Comparison of ENCODE assay signal across 18 cellular contexts in genomic region chr2:239262484-239263230, GRCh38.
A peak's percentile ranks its signal among the peaks of the same experiment; 100 is the strongest.
DNase-seq lines count a peak whose midpoint lies in the region; ATAC-seq and TF ChIP-seq lines count a peak whose summit lies in the region.
"Had no signal": no experiment of that assay in that cellular context is flagged by ENCODE, and none has a peak within 500 bp of the region (broad histone marks: within the 10 kb centered on the region; RNA-seq: fewer than 3 reads in every experiment).

No MANE protein-coding gene starts in this region.

- H2BK5ac ChIP-seq in H9 (ENCODE audit: insufficient read length, low read length), result no peak overlapping the region

- H4K8ac ChIP-seq in H9 (replicated peaks; ENCODE audit: insufficient read length, low read depth, low read length), result no peak overlapping the region

- peaks cover 26 to 35% of the 10 kb centered on the region in 2 experiments for H3K4me1 Mint-ChIP-seq in H9

- no peak for TF ChIP-seq CTCF in H9 (conservative IDR thresholded peaks at IDR 0.05)
- TF ChIP-seq CTCF in esophagus squamous epithelium (IDR thresholded peaks at IDR 0.05), result no peak
- TF ChIP-seq CTCF in psoas muscle (IDR thresholded peaks at IDR 0.05), result no peak

- DNase-seq in H9 (no peak), esophagus squamous epithelium (lab: John Stamatoyannopoulos, UW) (no peak), psoas muscle (no peak), foreskin melanocyte (no peak)
- DNase-seq: activated CD4-positive, alpha-beta T cell treated with anti-CD3 and anti-CD28 coated beads for 48 hours; immature natural killer cell; Karpas-422; mammary epithelial cell; NCI-H1417; NCI-H2171 treated with DMSO at 0.1 percent for 48 hours; NK-92 treated with Interleukin-12 subunit alpha and Interleukin-12 subunit beta, amount 100 ng/mL, for 24 hours; RPMI8226; stimulated activated naive B cell treated with anti-CD40 and anti-IgM and Interleukin-4, amounts not matched to agents 10 μg/mL and 1 μg/mL and 100 μg/mL, for 72 hours had no signal

- peaks cover 6 to 14% (median 12%) of the 10 kb centered on the region in 11 experiments; a peak in 20 of 22 replicates for H3K9me3 ChIP-seq in BLaER1 treated with 17β-estradiol and CSF1 and Interleukin-3, amounts not matched to agents 10 nM and 100 nM (replicated peaks in 1 of 11)
- no peaks in the 10 kb centered on the region for H3K9me3 ChIP-seq in H9 (ENCODE audit: control insufficient read depth, low read depth, low read length)
- H3K9me3 ChIP-seq in esophagus squamous epithelium, result no peaks in the 10 kb centered on the region
- no peaks in the 10 kb centered on the region for H3K9me3 ChIP-seq in psoas muscle

- H3K27me3 ChIP-seq in BLaER1 treated with 17β-estradiol and CSF1 and Interleukin-3, amounts not matched to agents 10 nM and 100 nM, result peaks cover 0 to 12% (median 0%) of the 10 kb centered on the region in 11 experiments; a peak in 2 of 22 replicates
- H3K27me3 ChIP-seq in H9 (ENCODE audit: insufficient read depth, low read length), result no peaks in the 10 kb centered on the region; the same call in 1 of the 2 replicates
- no peaks in the 10 kb centered on the region for H3K27me3 ChIP-seq in esophagus squamous epithelium
- H3K27me3 ChIP-seq in psoas muscle (ENCODE audit: insufficient read depth in 3 of 3, low read length in 2 of 3), result no peaks in the 10 kb centered on the region

- TF ChIP-seq POLR2A in esophagus squamous epithelium (IDR thresholded peaks at IDR 0.05), result no peak

- H4K5ac ChIP-seq in H9 (ENCODE audit: insufficient read length, low read depth, low read length), result no peak overlapping the region

- H3K27ac Mint-ChIP-seq in H9, result no peak overlapping the region; a peak in 1 of 7 replicates
- H3K27ac Mint-ChIP-seq: stimulated activated naive B cell treated with anti-CD40 and anti-IgM and Interleukin-4, amounts not matched to agents 10 μg/mL and 1 μg/mL and 100 μg/mL, for 72 hours had no signal

- no peak overlapping the region for H3K4me3 ChIP-seq in BLaER1 treated with 17β-estradiol and CSF1 and Interleukin-3, amounts not matched to agents 10 nM and 100 nM
- H3K4me3 ChIP-seq in esophagus squamous epithelium (no peak overlapping the region), psoas muscle (no peak overlapping the region)
- H3K4me3 ChIP-seq: skin epidermis had no signal

- no CpG with 5 or more reads among the region's 23 CpGs for WGBS in H9 (ENCODE audit: extremely low coverage, insufficient read length, low lambda C conversion rate)
- 90 to 91% methylated on average over 18 to 21 of the region's 23 CpGs for WGBS in esophagus squamous epithelium, 2 donors
- 80 to 94% (median 86%) methylated on average over 23 of the region's 23 CpGs for WGBS in psoas muscle, 3 donors

- no peak overlapping the region for H2BK120ac ChIP-seq in H9 (ENCODE audit: low read depth, low read length, poor library complexity, severe bottlenecking)

- H3K14ac ChIP-seq in H9 (ENCODE audit: insufficient read depth, low read length), result peak overlapping the region; percentile 68; the same call in 1 of the 2 replicates

- H3K4me2 ChIP-seq in BLaER1 treated with 17β-estradiol and CSF1 and Interleukin-3, amounts not matched to agents 10 nM and 100 nM, result peak overlapping the region in 8 of 11 experiments; percentile 33 to 88 (median 74); a peak in 16 of 22 replicates
- H3K4me2 ChIP-seq in H9 (ENCODE audit: insufficient read depth, insufficient read length, low read length), result no peak overlapping the region

- peaks cover 11 to 13% of the 10 kb centered on the region in 2 experiments for H3K9me3 Mint-ChIP-seq in H9

- H3K23me2 ChIP-seq in H9 (ENCODE audit: insufficient read length, low read depth, low read length, poor library complexity, severe bottlenecking), result no peaks in the 10 kb centered on the region

- H2BK12ac ChIP-seq in H9 (ENCODE audit: insufficient read length, low read depth, low read length), result no peak overlapping the region

- H3K79me1 ChIP-seq in H9 (ENCODE audit: insufficient read depth, low read depth, low read length, poor library complexity, severe bottlenecking), result peaks cover 15% of the 10 kb centered on the region

- peaks cover 87 to 96% (median 88%) of the 10 kb centered on the region in 10 experiments for H3K4me1 ChIP-seq in BLaER1 treated with 17β-estradiol and CSF1 and Interleukin-3, amounts not matched to agents 10 nM and 100 nM
- H3K4me1 ChIP-seq in H9 (ENCODE audit: insufficient read depth, low read length), result peaks cover 6% of the 10 kb centered on the region; the same call in 1 of the 2 replicates
- H3K4me1 ChIP-seq in esophagus squamous epithelium, result peaks cover 38 to 86% (median 56%) of the 10 kb centered on the region in 3 donors
- H3K4me1 ChIP-seq in psoas muscle, result peaks cover 92% of the 10 kb centered on the region

- 0 out of 22 replicates have a peak overlapping the region, but pooled peaks of 1 of the 11 experiments have one; percentile 20 for H3K9ac ChIP-seq in BLaER1 treated with 17β-estradiol and CSF1 and Interleukin-3, amounts not matched to agents 10 nM and 100 nM
- no peak overlapping the region for H3K9ac ChIP-seq in H9 (ENCODE audit: extremely low read depth, insufficient read length, low read length)

- peaks cover 35 to 85% (median 75%) of the 10 kb centered on the region in 11 experiments for H4K20me1 ChIP-seq in BLaER1 treated with 17β-estradiol and CSF1 and Interleukin-3, amounts not matched to agents 10 nM and 100 nM
- no peaks in the 10 kb centered on the region for H4K20me1 ChIP-seq in H9 (ENCODE audit: control insufficient read depth, insufficient read depth, insufficient read length)

- H4K91ac ChIP-seq in H9 (ENCODE audit: insufficient read length, low read depth, low read length), result no peak overlapping the region

- H3K18ac ChIP-seq in H9 (ENCODE audit: insufficient read length, low read depth, low read length), result no peak overlapping the region

- intact Hi-C loops in esophagus squamous epithelium (cut with DNase I), result no loop called here
- intact Hi-C loops in psoas muscle (cut with DNase I), result no loop called here

- no peak overlapping the region for H2AFZ ChIP-seq in H9 (ENCODE audit: low read length)

- H3K4me3 Mint-ChIP-seq in H9, result no peak overlapping the region
- H3K4me3 Mint-ChIP-seq: B cell; stimulated activated naive B cell treated with anti-CD40 and anti-IgM and Interleukin-4, amounts not matched to agents 10 μg/mL and 1 μg/mL and 100 μg/mL, for 72 hours had no signal

- peaks cover 0 to 9% (median 0%) of the 10 kb centered on the region in 11 experiments; a peak in 6 of 22 replicates for H3K36me3 ChIP-seq in BLaER1 treated with 17β-estradiol and CSF1 and Interleukin-3, amounts not matched to agents 10 nM and 100 nM
- H3K36me3 ChIP-seq in esophagus squamous epithelium, result no peaks in the 10 kb centered on the region
- H3K36me3 ChIP-seq in psoas muscle (ENCODE audit: insufficient read depth in 1 of 2, low read depth in 1 of 2), result no peaks in the 10 kb centered on the region

- H3K4ac ChIP-seq in H9 (ENCODE audit: low read depth, low read length), result no peak overlapping the region

- H3K79me2 ChIP-seq in H9 (ENCODE audit: insufficient read depth, low read length), result peaks cover 13% of the 10 kb centered on the region; the same call in 1 of the 2 replicates

- H3T11ph ChIP-seq in H9 (ENCODE audit: low read length), result no peak overlapping the region

- H3K36me3 Mint-ChIP-seq in H9 (ENCODE audit: insufficient read depth in 1 of 3, low read depth in 3 of 3), result peaks cover 9 to 13% (median 11%) of the 10 kb centered on the region in 3 experiments

- no peak overlapping the region for H3K56ac ChIP-seq in H9 (ENCODE audit: insufficient read length, low read depth, low read length)

- ATAC-seq in psoas muscle (no peak), GM19324 (IDR thresholded peaks at IDR 0.05; ENCODE audit: low FRiP score, unreplicated experiment) (no peak), GM21717 (IDR thresholded peaks at IDR 0.05; ENCODE audit: unreplicated experiment) (no peak)
- ATAC-seq: stimulated activated naive B cell treated with anti-CD40 and anti-IgM and Interleukin-4, amounts not matched to agents 10 μg/mL and 1 μg/mL and 100 μg/mL, for 72 hours had no signal

- H2AK5ac ChIP-seq in H9 (ENCODE audit: insufficient read length, low read length), result no peak overlapping the region

- peak overlapping the region in 3 of 11 experiments; percentile 39 to 55 (median 51); a peak in 5 of 22 replicates for H3K27ac ChIP-seq in BLaER1 treated with 17β-estradiol and CSF1 and Interleukin-3, amounts not matched to agents 10 nM and 100 nM
- H3K27ac ChIP-seq in H9 (ENCODE audit: insufficient read length, low read depth, low read length) (no peak overlapping the region), esophagus squamous epithelium (peak overlapping the region in 3 of 4 donors; percentile 69 to 85 (median 85)), psoas muscle (peak overlapping the region; percentile 86)

- H3K27me3 Mint-ChIP-seq in H9 (ENCODE audit: low read depth), result no peaks in the 10 kb centered on the region; the same call in 1 of the 2 replicates

- no peak overlapping the region for H2BK15ac ChIP-seq in H9 (ENCODE audit: low read depth, low read length)

- H2BK20ac ChIP-seq in H9 (ENCODE audit: low read depth, low read length, poor library complexity, severe bottlenecking), result no peak overlapping the region

- no peak overlapping the region for H3K23ac ChIP-seq in H9 (ENCODE audit: insufficient read length, low read depth, low read length)
